8 cellular contexts compared by ENCODE assay signal in the genomic region with DNA sequence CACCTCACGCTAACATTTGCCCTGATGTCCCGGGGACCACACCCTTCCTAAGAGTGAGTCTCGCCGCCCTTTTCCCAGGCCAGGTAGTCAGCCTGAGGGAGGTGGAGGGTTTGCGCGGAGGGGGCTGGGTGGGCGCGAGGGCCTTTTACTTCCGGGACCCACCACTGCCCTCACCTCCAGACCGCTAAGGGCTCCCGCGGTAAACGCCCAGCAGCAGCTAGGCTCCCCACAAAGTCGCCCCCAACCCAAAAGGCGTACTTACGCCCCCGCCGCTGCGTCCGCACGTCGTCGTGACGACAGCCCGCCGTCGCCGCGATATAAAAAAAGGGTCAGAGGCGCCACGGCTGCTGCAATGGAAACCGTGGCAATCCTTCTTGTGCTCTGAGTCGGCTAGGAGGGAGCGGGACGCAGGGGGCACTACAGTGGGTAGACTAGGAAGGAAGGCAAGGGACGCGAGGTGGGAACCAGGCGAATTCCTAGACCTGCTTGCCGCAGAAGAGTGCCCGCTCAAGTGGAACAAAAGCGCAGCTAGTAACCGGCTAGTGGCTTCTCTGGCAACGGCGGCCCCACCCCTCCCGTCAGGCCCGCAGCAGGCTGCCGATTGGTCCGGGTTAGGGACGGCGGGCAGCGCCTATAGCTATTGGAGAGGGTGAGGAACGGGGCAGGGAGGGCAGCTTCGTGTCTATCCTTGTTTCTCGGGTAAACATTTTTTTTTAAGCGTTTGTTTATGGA. TPM values are rescaled to one million over a fixed set of nuclear protein-coding genes. Genes with fewer than 3 reads are reported as not detected.
DNase-seq lines count a peak whose midpoint lies in the region; ATAC-seq, FAIRE-seq and TF ChIP-seq lines count a peak whose summit lies in the region.

A gene with protein sequence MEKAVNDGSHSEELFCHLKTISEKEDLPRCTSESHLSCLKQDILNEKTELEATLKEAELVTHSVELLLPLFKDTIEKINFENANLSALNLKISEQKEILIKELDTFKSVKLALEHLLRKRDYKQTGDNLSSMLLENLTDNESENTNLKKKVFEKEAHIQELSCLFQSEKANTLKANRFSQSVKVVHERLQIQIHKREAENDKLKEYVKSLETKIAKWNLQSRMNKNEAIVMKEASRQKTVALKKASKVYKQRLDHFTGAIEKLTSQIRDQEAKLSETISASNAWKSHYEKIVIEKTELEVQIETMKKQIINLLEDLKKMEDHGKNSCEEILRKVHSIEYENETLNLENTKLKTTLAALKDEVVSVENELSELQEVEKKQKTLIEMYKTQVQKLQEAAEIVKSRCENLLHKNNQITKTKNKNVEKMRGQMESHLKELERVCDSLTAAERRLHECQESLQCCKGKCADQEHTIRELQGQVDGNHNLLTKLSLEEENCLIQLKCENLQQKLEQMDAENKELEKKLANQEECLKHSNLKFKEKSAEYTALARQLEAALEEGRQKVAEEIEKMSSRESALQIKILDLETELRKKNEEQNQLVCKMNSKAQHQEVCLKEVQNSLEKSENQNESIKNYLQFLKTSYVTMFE (minus strand): TSS at position 553 of the 732 bp plus-strand sequence. CDS start 9,296 bp downstream, outside the sequence.

- H3K4me1 ChIP-seq in keratinocyte (ENCODE audit: control insufficient read depth, extremely low read depth, insufficient read depth, low read length) = peaks cover 14% of the 10 kb centered on the region

- no peaks in the 10 kb centered on the region for H3K9me1 ChIP-seq in keratinocyte (ENCODE audit: control insufficient read depth, extremely low read depth, insufficient read depth, low read length)

- DNase-seq in AG09309 (ENCODE audit: low read depth) = no peak
- DNase-seq in NCI-H460 (ENCODE audit: extremely low read depth, low read depth) = peak; percentile 48
- peak; percentile 85 for DNase-seq in activated CD4-positive, CD25-positive, alpha-beta regulatory T cell treated with anti-CD3 and anti-CD28 coated beads, Interleukin-2, amount 50 U/mL, for 72 hours
- DNase-seq in cerebellar nuclear complex (lab: John Stamatoyannopoulos, UW) = peak; percentile 83 to 94
- DNase-seq in keratinocyte (ENCODE audit: low read depth, low spot score) = peak; percentile 11
- peak; percentile 75 to 78 for DNase-seq in stimulated activated CD4-positive, alpha-beta T cell treated with anti-CD3 and anti-CD28 coated beads, Interleukin-15, amount 100 ng/mL, for 1 hour (ENCODE audit: low read depth in 1 of 2, low spot score in 1 of 2)

- H4K20me1 ChIP-seq in keratinocyte (ENCODE audit: control insufficient read depth, extremely low read depth, insufficient read depth, low read length) = no peaks in the 10 kb centered on the region

- peak; percentile 66 for FAIRE-seq in keratinocyte (lab: Jason Lieb, UNC)

- TF ChIP-seq CTCF in AG09309 (IDR thresholded peaks at IDR 0.05; ENCODE audit: control insufficient read depth, insufficient read depth, low read depth, low read length, missing control alignments) (no peak), keratinocyte (optimal IDR thresholded peaks at IDR 0.05 in 1 of 3, IDR thresholded peaks at IDR 0.05 in 1 of 3, conservative IDR thresholded peaks at IDR 0.05 in 1 of 3; ENCODE audit: extremely low read depth in 1 of 3, insufficient read depth in 2 of 3, low read length in 3 of 3) (no peak)

- peak within 1 kb of the TSS; percentile 83 for H3K9ac ChIP-seq in keratinocyte (ENCODE audit: control insufficient read depth, extremely low read depth, insufficient read depth, low read length)

- no peaks in the 10 kb centered on the region for H3K27me3 ChIP-seq in keratinocyte (ENCODE audit: control insufficient read depth, extremely low read depth, insufficient read depth, low read length)

- ATAC-seq in GM19043 (IDR thresholded peaks at IDR 0.05; ENCODE audit: low read depth, unreplicated experiment) (peak; percentile 100), HG03378 (IDR thresholded peaks at IDR 0.05; ENCODE audit: unreplicated experiment) (peak; percentile 97)

- H3K36me3 ChIP-seq in keratinocyte (ENCODE audit: control insufficient read depth in 2 of 2, extremely low read depth in 1 of 2, insufficient read depth in 2 of 2, low read length in 2 of 2) = no peaks in the 10 kb centered on the region

- H3K4me2 ChIP-seq in keratinocyte (ENCODE audit: control insufficient read depth, extremely low read depth, insufficient read depth, low read depth, low read length) = peak within 1 kb of the TSS; percentile 98

- H3K4me3 ChIP-seq in AG09309 (ENCODE audit: control insufficient read depth, low read depth, low read length) (peak within 1 kb of the TSS; percentile 90), keratinocyte (ENCODE audit: control insufficient read depth in 2 of 3, extremely low read depth in 1 of 3, insufficient read depth in 2 of 3, low read depth in 1 of 3, low read length in 3 of 3) (peak within 1 kb of the TSS; percentile 82 to 96 (median 92))

- peak within 1 kb of the TSS; percentile 79 for H3K27ac ChIP-seq in keratinocyte (ENCODE audit: control insufficient read depth, insufficient read depth, low read length)

- peak within 1 kb of the TSS; percentile 99 for H2AFZ ChIP-seq in keratinocyte (ENCODE audit: control insufficient read depth, low read length)

- H3K9me3 ChIP-seq in keratinocyte (ENCODE audit: control insufficient read depth, low read depth, low read length) = no peaks in the 10 kb centered on the region

- peaks cover 35% of the 10 kb centered on the region for H3K79me2 ChIP-seq in keratinocyte (ENCODE audit: control insufficient read depth, insufficient read depth, low read length)

- dilution Hi-C loops in keratinocyte (cut with MboI; ENCODE audit: extremely low pct_ligation_motif_present, low sequenced_read_pairs) = no loop called here

RNA-seq across cellular contexts. Expression of the gene that starts here (rescaled TPM):
- total RNA-seq in NCI-H460 (2014; rRNA removed; shearing (Covaris generic)) = 4.1 and 6.7 TPM in 2 replicates
- polyA plus RNA-seq in NCI-H460 (2014; cell fraction: nucleus; rRNA removed) = 3.4 and 4.5 TPM in 2 replicates
- polyA plus RNA-seq in keratinocyte = 11.7 to 22.0 TPM (median 13.2 TPM) in 3 replicates
- 47.9 TPM for polyA plus RNA-seq in keratinocyte (2011; ENCODE audit: low read depth)
- polyA plus RNA-seq in keratinocyte (2011; cell fraction: cytosol; rRNA removed) = 7.0 and 10.2 TPM in 2 replicates
- polyA plus RNA-seq in keratinocyte (2011; cell fraction: nucleus; rRNA removed) = 29.7 and 45.8 TPM in 2 replicates
- 8.0 and 14.9 TPM in 2 replicates for polyA plus RNA-seq in keratinocyte (2012; ENCODE audit: low replicate concordance)
- 0.69 to 8.8 TPM (median 5.7 TPM) in 3 replicates for polyA minus RNA-seq in keratinocyte
- polyA minus RNA-seq in keratinocyte (2011; cell fraction: cytosol; rRNA and poly(A)+ RNA removed) = 15.2 TPM
- polyA minus RNA-seq in keratinocyte (2011; cell fraction: nucleus; rRNA and poly(A)+ RNA removed) = 18.0 and 32.3 TPM in 2 replicates
